In the genomic region with DNA sequence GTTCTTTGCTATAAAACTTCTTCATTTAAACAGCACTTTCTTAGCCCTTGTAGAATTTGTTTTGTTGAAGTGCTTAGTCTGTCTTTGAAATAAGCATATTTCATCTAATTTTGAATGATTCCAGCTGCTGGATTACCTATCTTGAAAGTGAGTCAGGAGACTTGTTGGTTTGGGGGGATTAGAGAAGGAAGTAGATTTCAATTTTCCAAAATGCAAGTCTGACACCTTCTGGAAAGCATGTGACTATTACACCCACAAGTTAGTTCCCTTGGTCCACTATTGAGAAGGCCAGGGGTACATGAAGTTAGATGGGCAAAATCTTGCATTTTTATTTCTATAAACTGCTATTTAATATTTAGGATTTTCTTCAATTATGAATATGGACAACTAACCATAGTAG, we compare ENCODE assay signal across 8 cellular contexts.
DNase-seq lines count a peak whose midpoint lies in the region; ATAC-seq and TF ChIP-seq lines count a peak whose summit lies in the region.

No MANE protein-coding gene starts in this region.

- TF ChIP-seq CTCF in GM13977 (IDR thresholded peaks at IDR 0.05; ENCODE audit: extremely low read depth, insufficient read depth, missing control alignments) (peak; percentile 41), fibroblast of mammary gland (conservative IDR thresholded peaks at IDR 0.05; ENCODE audit: control insufficient read depth, insufficient read depth, low read depth, low read length) (peak; percentile 44)

- no peak overlapping the region for H3K4me3 ChIP-seq in fibroblast of mammary gland (ENCODE audit: control insufficient read depth, low read depth, low read length)

- in situ Hi-C loops in GM13977 (cut with MboI; ENCODE audit: low pct_unique_long_range_greater_than_20kb, low sequenced_read_pairs, unreplicated experiment): no loop called here

- ATAC-seq in GM19035 (IDR thresholded peaks at IDR 0.05; ENCODE audit: unreplicated experiment): no peak

- no peak for DNase-seq in GM13977 (ENCODE audit: low spot score)
- DNase-seq in NOMO-1 treated with DMSO at 0.1 percent for 48 hours (lab: John Stamatoyannopoulos, UW; ENCODE audit: unreplicated experiment): peak; percentile 56
- DNase-seq in fibroblast of mammary gland (ENCODE audit: low read depth): peak; percentile 74
- peak; percentile 53 for DNase-seq in renal cortical epithelial cell (ENCODE audit: low read depth)
- DNase-seq in cerebellar nuclear complex (lab: John Stamatoyannopoulos, UW): no peak
- no peak for DNase-seq in NCI-H2029 (lab: John Stamatoyannopoulos, UW)
- no peak for DNase-seq in stimulated activated CD8-positive, alpha-beta memory T cell treated with anti-CD3 and anti-CD28 coated beads, Interleukin-4, amount 100 ng/mL, for 48 hours

Comparison
In these comparisons a context has a peak if more than half of its experiments do, and no peak if none do; other contexts are left out.
1. DNase-seq: peak in NOMO-1 treated with DMSO at 0.1 percent for 48 hours (single experiment), fibroblast of mammary gland (single experiment) and renal cortical epithelial cell (single experiment); none in GM13977 (single experiment), cerebellar nuclear complex (0 of 2), NCI-H2029 (single experiment) and stimulated activated CD8-positive, alpha-beta memory T cell treated with anti-CD3 and anti-CD28 coated beads, Interleukin-4, amount 100 ng/mL, for 48 hours (single experiment).